In the genomic region with DNA sequence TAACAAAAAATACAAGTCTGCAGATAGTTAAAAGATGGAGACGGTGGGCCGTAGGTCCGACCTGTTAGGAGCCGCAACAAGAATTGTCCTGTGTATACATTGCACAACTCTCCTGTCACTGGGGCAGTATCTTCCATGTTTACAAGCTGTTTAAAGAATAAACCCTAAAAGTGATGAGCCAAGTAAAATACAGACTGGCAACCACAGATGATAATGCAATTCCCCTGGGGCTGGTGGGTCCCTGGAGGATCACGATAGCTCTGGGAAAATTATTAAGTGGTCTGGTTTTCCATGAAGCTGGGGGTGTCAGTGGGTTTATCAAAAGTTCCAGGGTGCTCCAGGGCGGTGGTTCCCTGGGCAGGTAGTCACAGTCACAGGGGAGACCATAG, we compare ENCODE assay signal across 20 cellular contexts. TPM values are rescaled to one million over a fixed set of nuclear protein-coding genes. Genes with fewer than 3 reads are reported as not detected.
A peak's percentile ranks its signal among the peaks of the same experiment; 100 is the strongest.
DNase-seq lines count a peak whose midpoint lies in the region; ATAC-seq, FAIRE-seq and TF ChIP-seq lines count a peak whose summit lies in the region.
"Had no signal": no experiment of that assay in that cellular context is flagged by ENCODE, and none has a peak within 500 bp of the region (broad histone marks: within the 10 kb centered on the region; RNA-seq: fewer than 3 reads in every experiment).

No MANE protein-coding gene starts in this region.

- H3F3A ChIP-seq in smooth muscle cell (ENCODE audit: low read depth): peaks cover 3% of the 10 kb centered on the region

- H2AFZ ChIP-seq in smooth muscle cell (ENCODE audit: low read depth): no peak overlapping the region

- intact Hi-C loops in pancreas (cut with DNase I): no loop called here

- H3K9me3 ChIP-seq in smooth muscle cell (replicated peaks; ENCODE audit: low read depth): no peaks in the 10 kb centered on the region
- no peaks in the 10 kb centered on the region for H3K9me3 ChIP-seq in pancreas
- H3K9me3 ChIP-seq: adrenal gland, heart right ventricle, testis had no signal

- no peaks in the 10 kb centered on the region for H4K20me1 ChIP-seq in smooth muscle cell (ENCODE audit: low read depth)

- peak overlapping the region; percentile 64 for H3K4me2 ChIP-seq in smooth muscle cell

- H3K36me3 ChIP-seq in smooth muscle cell (ENCODE audit: low read depth) (no peaks in the 10 kb centered on the region), pancreas (no peaks in the 10 kb centered on the region)
- H3K36me3 ChIP-seq: adrenal gland, heart right ventricle had no signal

- DNase-seq in HFFc6 (no peak), T1000 (lab: John Stamatoyannopoulos, UW) (peak; percentile 21), fibroblast of villous mesenchyme (ENCODE audit: low read depth) (peak; percentile 72), smooth muscle cell (lab: John Stamatoyannopoulos, UW; ENCODE audit: unreplicated experiment) (no peak), pancreas (no peak), NCI-H2029 treated with DMSO at 0.1 percent for 48 hours (lab: John Stamatoyannopoulos, UW) (no peak), GM12892 (ENCODE audit: insufficient read length) (no peak), NOMO-1 treated with dmso at 0.1 percent for 144 hours (lab: John Stamatoyannopoulos, UW; ENCODE audit: unreplicated experiment) (no peak)
- DNase-seq: activated CD4-positive, alpha-beta T cell treated with anti-CD3 and anti-CD28 coated beads for 1 hour; cerebellar nuclear complex; effector memory CD4-positive, alpha-beta T cell; heart right ventricle; natural killer cell; NCI-H1694 treated with DMSO at 0.1 percent for 48 hours; NCI-H510A; T-helper 9 cell; testis had no signal

- no peak for TF ChIP-seq POLR2A in GM12892 (IDR thresholded peaks at IDR 0.05; ENCODE audit: low read depth, low read length)

- WGBS in smooth muscle cell (ENCODE audit: low lambda C conversion rate): 57% methylated on average over 6 of the region's 6 CpGs
- 73 to 82% methylated on average over 6 of the region's 6 CpGs for WGBS in pancreas, 2 donors

- H3K4me1 Mint-ChIP-seq in HFFc6 (ENCODE audit: low read depth): peaks cover 62% of the 10 kb centered on the region
- H3K4me1 Mint-ChIP-seq: natural killer cell had no signal

- H3K27ac Mint-ChIP-seq in HFFc6: peak overlapping the region; percentile 85
- H3K27ac Mint-ChIP-seq: natural killer cell, progenitor cell of endocrine pancreas had no signal

- no peaks in the 10 kb centered on the region; the same call in 1 of the 2 replicates for H3K27me3 Mint-ChIP-seq in HFFc6 (ENCODE audit: insufficient read depth)

- no peaks in the 10 kb centered on the region for H3K9me3 Mint-ChIP-seq in HFFc6
- H3K9me3 Mint-ChIP-seq: natural killer cell had no signal

- H3K9ac ChIP-seq in smooth muscle cell (ENCODE audit: low read depth): no peak overlapping the region

- peak overlapping the region; percentile 77; the same call in 1 of the 2 replicates for H3K4me3 Mint-ChIP-seq in HFFc6
- H3K4me3 Mint-ChIP-seq: natural killer cell had no signal

- no peak for FAIRE-seq in pancreas (lab: Jason Lieb, UNC)
- FAIRE-seq in GM12892 (lab: Jason Lieb, UNC): no peak
- FAIRE-seq: islet of Langerhans had no signal

- no peaks in the 10 kb centered on the region for H3K36me3 Mint-ChIP-seq in HFFc6 (ENCODE audit: low read depth)
- H3K36me3 Mint-ChIP-seq: natural killer cell had no signal

- H3K79me2 ChIP-seq in smooth muscle cell (ENCODE audit: low read depth): no peaks in the 10 kb centered on the region

- H3K27ac ChIP-seq in smooth muscle cell (ENCODE audit: low read depth) (peak overlapping the region; percentile 53), pancreas (no peak overlapping the region)
- H3K27ac ChIP-seq: heart right ventricle, testis had no signal

- TF ChIP-seq CTCF in HFFc6 (IDR thresholded peaks at IDR 0.05): no peak
- no peak for TF ChIP-seq CTCF in fibroblast of villous mesenchyme (IDR thresholded peaks at IDR 0.05; ENCODE audit: insufficient read depth, low read depth, low read length)
- no peak for TF ChIP-seq CTCF in smooth muscle cell (IDR thresholded peaks at IDR 0.05; ENCODE audit: borderline replicate concordance, insufficient read depth, poor library complexity, severe bottlenecking)
- TF ChIP-seq CTCF in pancreas (IDR thresholded peaks at IDR 0.05): no peak

- no peak for ATAC-seq in pancreas
- ATAC-seq: natural killer cell had no signal

- peaks cover 17% of the 10 kb centered on the region for H3K4me1 ChIP-seq in smooth muscle cell (ENCODE audit: low read depth)
- no peaks in the 10 kb centered on the region for H3K4me1 ChIP-seq in pancreas
- H3K4me1 ChIP-seq: adrenal gland, testis had no signal

- H3K4me3 ChIP-seq in fibroblast of villous mesenchyme (ENCODE audit: low read depth, low read length) (no peak overlapping the region), smooth muscle cell (no peak overlapping the region), pancreas (no peak overlapping the region)
- H3K4me3 ChIP-seq: adrenal gland, heart right ventricle, testis had no signal

- H3K27me3 ChIP-seq in smooth muscle cell (ENCODE audit: low read depth) (no peaks in the 10 kb centered on the region), pancreas (no peaks in the 10 kb centered on the region)
- H3K27me3 ChIP-seq: adrenal gland, heart right ventricle, testis had no signal

RNA-seq across cellular contexts. Expression of gene FAM50B, which starts 8.1 kb away (rescaled TPM):
- total RNA-seq in HFFc6 (2021; fragmentation: NEBNext Ultra II Directional; extraction: Animal tissue kit (Norgen Biotek cat#: 25700)): 10 to 100 TPM in 3 of 6 experiments, 1 to 10 TPM in 3; 8.0 to 11.7 (median 10.2) TPM
- 5.2 and 6.0 TPM in 2 replicates for total RNA-seq in fibroblast of villous mesenchyme
- total RNA-seq in smooth muscle cell: 2.2 and 6.3 TPM in 2 replicates
- polyA plus RNA-seq in smooth muscle cell: 3.1 and 4.3 TPM in 2 replicates
- 1 to 10 TPM; 3.6 to 8.7 (median 5.9) TPM for total RNA-seq in pancreas
- polyA plus RNA-seq in pancreas: 1 to 10 TPM; 4.1 to 9.7 TPM
- polyA plus RNA-seq in GM12892 (2012; ENCODE audit: missing spikeins): 1.5 TPM

Comparison
In these comparisons a context has a peak if more than half of its experiments do, and no peak if none do; other contexts are left out.
1. DNase-seq: peak in T1000 (single experiment) and fibroblast of villous mesenchyme (single experiment); none in HFFc6 (single experiment), smooth muscle cell (single experiment), pancreas (0 of 6), NCI-H2029 treated with DMSO at 0.1 percent for 48 hours (single experiment), GM12892 (single experiment) and NOMO-1 treated with dmso at 0.1 percent for 144 hours (single experiment).